1 cellular context compared by ENCODE assay signal in the genomic region with DNA sequence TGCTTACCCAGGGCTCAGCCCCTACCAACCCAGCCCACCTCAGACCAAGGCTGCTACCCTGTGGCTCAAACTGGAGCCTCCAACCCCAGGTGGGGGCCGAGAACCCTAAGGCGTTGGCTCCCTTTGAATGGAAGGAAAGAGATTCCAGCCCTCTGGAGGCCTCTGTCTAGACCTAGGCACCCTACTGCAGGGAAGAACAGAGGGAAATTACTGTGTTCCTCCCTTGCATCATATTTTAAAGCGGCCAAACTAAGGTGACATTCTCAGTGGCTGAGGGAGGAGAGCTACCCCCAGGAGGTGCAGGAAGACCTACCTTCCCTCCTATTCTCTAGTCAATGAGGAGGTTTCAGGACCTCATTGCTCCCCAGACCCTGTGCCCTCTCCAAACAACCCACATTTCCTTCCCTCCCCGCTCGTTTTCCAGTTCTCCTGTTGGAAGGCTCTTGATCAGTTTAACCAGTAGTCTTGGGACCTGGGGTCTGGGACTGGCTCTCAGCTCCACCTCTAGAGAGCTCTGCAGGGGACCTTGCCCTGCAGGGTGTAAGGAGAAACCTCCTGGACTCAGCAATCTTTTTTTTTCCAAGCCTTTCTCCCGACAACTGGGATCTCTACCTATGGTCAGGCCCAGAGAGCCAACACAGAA.
TF ChIP-seq lines count a peak whose summit lies in the region.

No MANE protein-coding gene starts in this region.

TF ChIP-seq in IMR-90, 13 proteins besides CTCF, POLR2A, EP300 and RAD21:
- TF ChIP-seq ELK1 (IDR thresholded peaks at IDR 0.05; ENCODE audit: borderline replicate concordance, low read depth, low read length) (no peak), NFE2L2 (IDR thresholded peaks at IDR 0.05; ENCODE audit: low read depth, low read length) (no peak), FOS (IDR thresholded peaks at IDR 0.05; ENCODE audit: low read depth, low read length) (no peak), CHD1 (IDR thresholded peaks at IDR 0.05; ENCODE audit: low read depth, low read length) (no peak), MAFK (IDR thresholded peaks at IDR 0.05; ENCODE audit: low read depth, low read length) (no peak), RCOR1 (IDR thresholded peaks at IDR 0.05; ENCODE audit: insufficient replicate concordance, low read length) (no peak), MXI1 (IDR thresholded peaks at IDR 0.05; ENCODE audit: borderline replicate concordance, low read depth, low read length) (no peak), CEBPB (IDR thresholded peaks at IDR 0.05; ENCODE audit: low read depth, low read length) (no peak), USF2 (IDR thresholded peaks at IDR 0.05; ENCODE audit: low read depth, low read length) (no peak), MAZ (IDR thresholded peaks at IDR 0.05; ENCODE audit: borderline replicate concordance, low read depth, low read length) (no peak), RFX5 (IDR thresholded peaks at IDR 0.05; ENCODE audit: low read depth, low read length) (no peak), SMC3 (IDR thresholded peaks at IDR 0.05; ENCODE audit: low read depth, low read length) (no peak), BHLHE40 (IDR thresholded peaks at IDR 0.05; ENCODE audit: low read depth, low read length) (no peak)
TF ChIP-seq in IMR-90: peak in this region for 0.
